In genomic region chr3:96719921-96720320, GRCh38 we compare ENCODE assay signal across 8 cellular contexts.
"Had no signal": no experiment of that assay in that cellular context is flagged by ENCODE, and none has a peak within 500 bp of the region (broad histone marks: within the 10 kb centered on the region; RNA-seq: fewer than 3 reads in every experiment).

No MANE protein-coding gene starts in this region.

- H3K27me3 Mint-ChIP-seq: IgD-negative memory B cell had no signal

- H3K4me3 ChIP-seq: GM23338 had no signal

- H2AFZ ChIP-seq: GM23338 had no signal

- DNase-seq: H9, HCEC 1CT, KBM-7 had no signal

- H3K36me3 Mint-ChIP-seq: IgD-negative memory B cell had no signal

- FAIRE-seq: H1, H54, HTR-8/SVneo had no signal

- H3K4me2 ChIP-seq: GM23338 had no signal

- H3K27ac Mint-ChIP-seq: GM23338, H9, IgD-negative memory B cell had no signal

- ATAC-seq: GM23338 had no signal

- H3K4me1 Mint-ChIP-seq: GM23338, H9, IgD-negative memory B cell had no signal

- H3K9me3 Mint-ChIP-seq: GM23338 had no signal

- H3K4me3 Mint-ChIP-seq: GM23338, H9, IgD-negative memory B cell had no signal
